ENCODE assay signal across 8 cellular contexts in genomic region chr3:69370156-69370944, GRCh38. TPM values are rescaled to one million over a fixed set of nuclear protein-coding genes. Genes with fewer than 3 reads are reported as not detected.
DNase-seq lines count a peak whose midpoint lies in the region; ATAC-seq lines count a peak whose summit lies in the region.
"Had no signal": no experiment of that assay in that cellular context is flagged by ENCODE, and none has a peak within 500 bp of the region (broad histone marks: within the 10 kb centered on the region; RNA-seq: fewer than 3 reads in every experiment).

No MANE protein-coding gene starts in this region.

- peaks cover 27% of the 10 kb centered on the region for H3K4me1 Mint-ChIP-seq in activated naive CD8-positive, alpha-beta T cell treated with anti-CD3 and anti-CD28 coated beads, Interleukin-2, amount 50 U/mL, for 24 hours
- H3K4me1 Mint-ChIP-seq in stimulated activated naive CD8-positive, alpha-beta T cell treated with anti-CD3 and anti-CD28 coated beads, Interleukin-15, amount 100 ng/mL, for 72 hours: peaks cover 27% of the 10 kb centered on the region
- peaks cover 25% of the 10 kb centered on the region for H3K4me1 Mint-ChIP-seq in activated T-helper 2 cell treated with anti-CD3 and anti-CD28 coated beads, Interferon-gamma antibody, Interleukin-2, Interleukin-4, amounts not matched to agents 10 μg/mL and 5 μg/mL and 100 μg/mL, durations not matched to agents 14 hours and 24 hours and 36 hours (ENCODE audit: low read depth)

- no peak overlapping the region for H3K4me3 Mint-ChIP-seq in activated naive CD8-positive, alpha-beta T cell treated with anti-CD3 and anti-CD28 coated beads, Interleukin-2, amount 50 U/mL, for 24 hours
- H3K4me3 Mint-ChIP-seq in stimulated activated naive CD8-positive, alpha-beta T cell treated with anti-CD3 and anti-CD28 coated beads, Interleukin-15, amount 100 ng/mL, for 72 hours: peak overlapping the region in 1 of 2 donors; percentile 46
- H3K4me3 Mint-ChIP-seq in activated T-helper 2 cell treated with anti-CD3 and anti-CD28 coated beads, Interferon-gamma antibody, Interleukin-2, Interleukin-4, amounts not matched to agents 10 μg/mL and 5 μg/mL and 100 μg/mL, durations not matched to agents 14 hours and 24 hours and 36 hours (ENCODE audit: low read depth): no peak overlapping the region

- intact Hi-C loops in activated T-helper 2 cell treated with anti-CD3 and anti-CD28 coated beads, Interferon-gamma antibody, Interleukin-2, Interleukin-4, amounts not matched to agents 10 μg/mL and 5 μg/mL and 100 μg/mL, durations not matched to agents 14 hours and 24 hours and 36 hours (cut with micrococcal nuclease): no loop called here

- no peak for ATAC-seq in activated naive CD8-positive, alpha-beta T cell treated with anti-CD3 and anti-CD28 coated beads, Interleukin-2, amount 50 U/mL, for 24 hours
- peak; percentile 41 for ATAC-seq in stimulated activated naive CD8-positive, alpha-beta T cell treated with anti-CD3 and anti-CD28 coated beads, Interleukin-15, amount 100 ng/mL, for 72 hours
- ATAC-seq in HG03159 (IDR thresholded peaks at IDR 0.05; ENCODE audit: unreplicated experiment): no peak

- H3K9me3 Mint-ChIP-seq in activated naive CD8-positive, alpha-beta T cell treated with anti-CD3 and anti-CD28 coated beads, Interleukin-2, amount 50 U/mL, for 24 hours: no peaks in the 10 kb centered on the region
- H3K9me3 Mint-ChIP-seq in stimulated activated naive CD8-positive, alpha-beta T cell treated with anti-CD3 and anti-CD28 coated beads, Interleukin-15, amount 100 ng/mL, for 72 hours: no peaks in the 10 kb centered on the region
- no peaks in the 10 kb centered on the region for H3K9me3 Mint-ChIP-seq in activated T-helper 2 cell treated with anti-CD3 and anti-CD28 coated beads, Interferon-gamma antibody, Interleukin-2, Interleukin-4, amounts not matched to agents 10 μg/mL and 5 μg/mL and 100 μg/mL, durations not matched to agents 14 hours and 24 hours and 36 hours

- no peak overlapping the region for H3K27ac Mint-ChIP-seq in activated naive CD8-positive, alpha-beta T cell treated with anti-CD3 and anti-CD28 coated beads, Interleukin-2, amount 50 U/mL, for 24 hours
- no peak overlapping the region for H3K27ac Mint-ChIP-seq in stimulated activated naive CD8-positive, alpha-beta T cell treated with anti-CD3 and anti-CD28 coated beads, Interleukin-15, amount 100 ng/mL, for 72 hours
- no peak overlapping the region for H3K27ac Mint-ChIP-seq in activated T-helper 2 cell treated with anti-CD3 and anti-CD28 coated beads, Interferon-gamma antibody, Interleukin-2, Interleukin-4, amounts not matched to agents 10 μg/mL and 5 μg/mL and 100 μg/mL, durations not matched to agents 14 hours and 24 hours and 36 hours
- H3K27ac Mint-ChIP-seq: activated naive CD8-positive, alpha-beta T cell had no signal

- H3K27me3 Mint-ChIP-seq in activated naive CD8-positive, alpha-beta T cell treated with anti-CD3 and anti-CD28 coated beads, Interleukin-2, amount 50 U/mL, for 24 hours: peaks cover 3% of the 10 kb centered on the region
- H3K27me3 Mint-ChIP-seq in stimulated activated naive CD8-positive, alpha-beta T cell treated with anti-CD3 and anti-CD28 coated beads, Interleukin-15, amount 100 ng/mL, for 72 hours: peaks cover 28% of the 10 kb centered on the region
- peaks cover 10% of the 10 kb centered on the region for H3K27me3 Mint-ChIP-seq in activated T-helper 2 cell treated with anti-CD3 and anti-CD28 coated beads, Interferon-gamma antibody, Interleukin-2, Interleukin-4, amounts not matched to agents 10 μg/mL and 5 μg/mL and 100 μg/mL, durations not matched to agents 14 hours and 24 hours and 36 hours (ENCODE audit: low read depth)
- H3K27me3 Mint-ChIP-seq: activated naive CD8-positive, alpha-beta T cell had no signal

- H3K36me3 Mint-ChIP-seq in activated naive CD8-positive, alpha-beta T cell treated with anti-CD3 and anti-CD28 coated beads, Interleukin-2, amount 50 U/mL, for 24 hours (ENCODE audit: low read depth): no peaks in the 10 kb centered on the region
- H3K36me3 Mint-ChIP-seq in activated T-helper 2 cell treated with anti-CD3 and anti-CD28 coated beads, Interferon-gamma antibody, Interleukin-2, Interleukin-4, amounts not matched to agents 10 μg/mL and 5 μg/mL and 100 μg/mL, durations not matched to agents 14 hours and 24 hours and 36 hours (ENCODE audit: low read depth): no peaks in the 10 kb centered on the region
- H3K36me3 Mint-ChIP-seq: activated naive CD8-positive, alpha-beta T cell had no signal

- DNase-seq in HT1080 (ENCODE audit: low read depth) (peak; percentile 78), hypothalamus (lab: John Stamatoyannopoulos, UW) (peak in 28 of 51 donors; percentile 9 to 73 (median 46)), NCI-H146 (lab: John Stamatoyannopoulos, UW) (no peak)
- DNase-seq in activated naive CD8-positive, alpha-beta T cell treated with anti-CD3 and anti-CD28 coated beads, Interleukin-2, amount 50 U/mL, for 24 hours: peak; percentile 15
- DNase-seq in stimulated activated naive CD8-positive, alpha-beta T cell treated with anti-CD3 and anti-CD28 coated beads, Interleukin-15, amount 100 ng/mL, for 72 hours: peak in 1 of 2 donors; percentile 1
- no peak for DNase-seq in activated T-helper 2 cell treated with anti-CD3 and anti-CD28 coated beads, Interferon-gamma antibody, Interleukin-2, Interleukin-4, amounts not matched to agents 10 μg/mL and 5 μg/mL and 100 μg/mL, durations not matched to agents 14 hours and 24 hours and 36 hours (ENCODE audit: low spot score)

RNA-seq across cellular contexts. Expression of gene FRMD4B, which starts 15.5 kb away (rescaled TPM):
- total RNA-seq in HT1080 (2014; rRNA removed; shearing (Covaris generic)): 12.9 and 19.1 TPM in 2 replicates
- 1.0 and 3.0 TPM in 2 replicates for polyA plus RNA-seq in HT1080 (2015; cell fraction: cytosol; rRNA removed)
- 1.9 and 2.5 TPM in 2 replicates for polyA plus RNA-seq in HT1080 (2015; cell fraction: nucleus; rRNA removed)
- 75.1 and 78.0 TPM in 2 replicates for total RNA-seq in activated T-helper 2 cell treated with anti-CD3 and anti-CD28 coated beads, Interferon-gamma antibody, Interleukin-2, Interleukin-4, amounts not matched to agents 10 μg/mL and 5 μg/mL and 100 μg/mL, durations not matched to agents 14 hours and 24 hours and 36 hours

Comparison
In these comparisons a context has a peak if more than half of its experiments do, and no peak if none do; other contexts are left out.
1. DNase-seq: peak in HT1080 (single experiment), activated naive CD8-positive, alpha-beta T cell treated with anti-CD3 and anti-CD28 coated beads, Interleukin-2, amount 50 U/mL, for 24 hours (single experiment) and hypothalamus (28 of 51); none in NCI-H146 (single experiment) and activated T-helper 2 cell treated with anti-CD3 and anti-CD28 coated beads, Interferon-gamma antibody, Interleukin-2, Interleukin-4, amounts not matched to agents 10 μg/mL and 5 μg/mL and 100 μg/mL, durations not matched to agents 14 hours and 24 hours and 36 hours (single experiment).